1 cellular context compared by ENCODE assay signal in the genomic region with DNA sequence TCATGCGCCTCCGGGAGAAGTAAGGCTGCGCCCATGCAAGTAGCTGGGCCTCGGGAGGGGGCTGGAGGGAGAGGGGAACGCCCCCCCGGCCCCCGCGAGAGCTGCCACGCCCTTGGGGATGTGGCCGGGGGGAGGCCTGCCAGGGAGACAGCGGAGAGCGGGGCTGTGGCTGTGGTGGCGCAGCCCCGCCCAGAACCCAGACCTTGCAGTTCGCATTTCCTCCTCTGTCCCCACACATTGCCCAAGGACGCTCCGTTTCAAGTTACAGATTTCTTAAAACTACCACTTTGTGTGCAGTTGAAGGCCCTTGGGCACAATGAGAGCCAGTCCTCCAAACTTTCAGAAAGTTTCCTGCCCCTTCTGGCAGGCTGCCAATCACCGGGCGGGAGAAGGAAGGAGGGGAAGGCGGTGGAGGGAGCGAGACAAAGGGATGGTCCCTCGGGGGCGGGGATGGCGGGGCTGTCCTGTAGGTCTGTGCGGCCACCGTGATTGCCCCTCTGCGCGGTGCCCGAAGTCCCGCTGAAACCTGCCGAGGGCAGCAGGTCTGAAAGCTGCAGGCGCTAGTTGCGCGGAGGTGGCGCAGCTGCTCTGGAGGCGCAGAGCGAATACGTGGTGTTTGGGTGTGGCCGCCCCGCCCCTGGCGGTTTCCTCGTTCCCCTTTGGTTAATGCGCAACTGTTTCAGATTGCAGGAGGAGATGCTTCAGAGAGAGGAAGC.
TF ChIP-seq lines count a peak whose summit lies in the region.

No MANE protein-coding gene starts in this region.

TF ChIP-seq in K562, 482 proteins besides CTCF, POLR2A, EP300 and RAD21 (continued from another document and continues in another):
- TF ChIP-seq, protein P1, sequence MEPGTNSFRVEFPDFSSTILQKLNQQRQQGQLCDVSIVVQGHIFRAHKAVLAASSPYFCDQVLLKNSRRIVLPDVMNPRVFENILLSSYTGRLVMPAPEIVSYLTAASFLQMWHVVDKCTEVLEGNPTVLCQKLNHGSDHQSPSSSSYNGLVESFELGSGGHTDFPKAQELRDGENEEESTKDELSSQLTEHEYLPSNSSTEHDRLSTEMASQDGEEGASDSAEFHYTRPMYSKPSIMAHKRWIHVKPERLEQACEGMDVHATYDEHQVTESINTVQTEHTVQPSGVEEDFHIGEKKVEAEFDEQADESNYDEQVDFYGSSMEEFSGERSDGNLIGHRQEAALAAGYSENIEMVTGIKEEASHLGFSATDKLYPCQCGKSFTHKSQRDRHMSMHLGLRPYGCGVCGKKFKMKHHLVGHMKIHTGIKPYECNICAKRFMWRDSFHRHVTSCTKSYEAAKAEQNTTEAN (CRISPR knock-in tag; IDR thresholded peaks at IDR 0.05): no peak
- TF ChIP-seq HNRNPH1 (optimal IDR thresholded peaks at IDR 0.05; ENCODE audit: low read depth, low read length) (no peak), RBM15 (IDR thresholded peaks at IDR 0.05; ENCODE audit: insufficient read depth, low read length) (no peak), MYBL2 (IDR thresholded peaks at IDR 0.05; ENCODE audit: low read depth) (peak; percentile 56; the same call in 1 of the 2 replicates), MYBL2 (CRISPR knock-in tag; IDR thresholded peaks at IDR 0.05; ENCODE audit: borderline replicate concordance) (no peak), HIVEP1 (CRISPR knock-in tag; IDR thresholded peaks at IDR 0.05) (no peak), PRPF4 (IDR thresholded peaks at IDR 0.05; ENCODE audit: insufficient read depth, low read depth, low read length, poor library complexity, severe bottlenecking) (peak; percentile 7), ZBTB7A (IDR thresholded peaks at IDR 0.05; ENCODE audit: borderline replicate concordance, control insufficient read depth, low read depth, low read length) (peak; percentile 78; the same call in 1 of the 2 replicates), CXXC5 (CRISPR knock-in tag; IDR thresholded peaks at IDR 0.05) (peak; percentile 79), NELFE (IDR thresholded peaks at IDR 0.05; ENCODE audit: insufficient read depth, insufficient read length) (no peak), MECOM (CRISPR knock-in tag; IDR thresholded peaks at IDR 0.05) (no peak), ZNF507 (tag; conservative IDR thresholded peaks at IDR 0.05) (no peak), ETS2 (tag; IDR thresholded peaks at IDR 0.05; ENCODE audit: borderline replicate concordance, poor library complexity, severe bottlenecking) (no peak), TEAD1 (CRISPR knock-in tag; IDR thresholded peaks at IDR 0.05) (0 out of 4 replicates have a peak, but pooled peaks of 1 of the 2 experiments have one; percentile 13), ZNF785 (CRISPR knock-in tag; IDR thresholded peaks at IDR 0.05) (no peak), RBM34 (IDR thresholded peaks at IDR 0.05; ENCODE audit: borderline replicate concordance, insufficient read depth, low read length) (no peak), KAT8 (IDR thresholded peaks at IDR 0.05; ENCODE audit: low read depth) (no peak), NFXL1 (CRISPR knock-in tag; IDR thresholded peaks at IDR 0.05) (no peak), PTTG1 (tag; IDR thresholded peaks at IDR 0.05; ENCODE audit: low read depth) (no peak), NFYB (IDR thresholded peaks at IDR 0.05; ENCODE audit: extremely low read depth, insufficient read length) (no peak), ESRRA (IDR thresholded peaks at IDR 0.05; ENCODE audit: borderline replicate concordance, low read depth) (no peak; the same call in 1 of the 2 replicates), KAT2B (IDR thresholded peaks at IDR 0.05; ENCODE audit: low read depth, low read length) (no peak), RBM25 (IDR thresholded peaks at IDR 0.05; ENCODE audit: low read depth, low read length, severe bottlenecking) (peak; percentile 76), MYC (IDR thresholded peaks at IDR 0.05; ENCODE audit: low read depth, low read length) (peak; percentile 54; the same call in 1 of the 2 replicates), MYC (CRISPR knock-in tag; IDR thresholded peaks at IDR 0.05; ENCODE audit: borderline replicate concordance, low read depth) (peak; percentile 33; the same call in 1 of the 2 replicates), MTA2 (IDR thresholded peaks at IDR 0.05; ENCODE audit: low read depth) (no peak), KLF10 (CRISPR knock-in tag; IDR thresholded peaks at IDR 0.05) (no peak), ZBTB17 (CRISPR knock-in tag; IDR thresholded peaks at IDR 0.05) (0 out of 2 replicates have a peak, but pooled peaks have one; percentile 38), TAF15 (IDR thresholded peaks at IDR 0.05; ENCODE audit: low read depth, low read length) (peak; percentile 56; the same call in 1 of the 2 replicates)
- TF ChIP-seq, protein P2, sequence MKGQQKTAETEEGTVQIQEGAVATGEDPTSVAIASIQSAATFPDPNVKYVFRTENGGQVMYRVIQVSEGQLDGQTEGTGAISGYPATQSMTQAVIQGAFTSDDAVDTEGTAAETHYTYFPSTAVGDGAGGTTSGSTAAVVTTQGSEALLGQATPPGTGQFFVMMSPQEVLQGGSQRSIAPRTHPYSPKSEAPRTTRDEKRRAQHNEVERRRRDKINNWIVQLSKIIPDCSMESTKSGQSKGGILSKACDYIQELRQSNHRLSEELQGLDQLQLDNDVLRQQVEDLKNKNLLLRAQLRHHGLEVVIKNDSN (CRISPR knock-in tag; IDR thresholded peaks at IDR 0.05): peak; percentile 6; the same call in 1 of the 2 replicates
- TF ChIP-seq, protein P3, sequence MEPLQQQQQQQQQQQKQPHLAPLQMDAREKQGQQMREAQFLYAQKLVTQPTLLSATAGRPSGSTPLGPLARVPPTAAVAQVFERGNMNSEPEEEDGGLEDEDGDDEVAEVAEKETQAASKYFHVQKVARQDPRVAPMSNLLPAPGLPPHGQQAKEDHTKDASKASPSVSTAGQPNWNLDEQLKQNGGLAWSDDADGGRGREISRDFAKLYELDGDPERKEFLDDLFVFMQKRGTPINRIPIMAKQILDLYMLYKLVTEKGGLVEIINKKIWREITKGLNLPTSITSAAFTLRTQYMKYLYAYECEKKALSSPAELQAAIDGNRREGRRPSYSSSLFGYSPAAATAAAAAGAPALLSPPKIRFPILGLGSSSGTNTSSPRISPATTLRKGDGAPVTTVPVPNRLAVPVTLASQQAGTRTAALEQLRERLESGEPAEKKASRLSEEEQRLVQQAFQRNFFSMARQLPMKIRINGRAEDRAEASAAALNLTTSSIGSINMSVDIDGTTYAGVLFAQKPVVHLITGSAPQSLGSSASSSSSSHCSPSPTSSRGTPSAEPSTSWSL (CRISPR knock-in tag; IDR thresholded peaks at IDR 0.05; ENCODE audit: borderline replicate concordance): 0 out of 2 replicates have a peak, but pooled peaks have one; percentile 12
- TF ChIP-seq, protein P4, sequence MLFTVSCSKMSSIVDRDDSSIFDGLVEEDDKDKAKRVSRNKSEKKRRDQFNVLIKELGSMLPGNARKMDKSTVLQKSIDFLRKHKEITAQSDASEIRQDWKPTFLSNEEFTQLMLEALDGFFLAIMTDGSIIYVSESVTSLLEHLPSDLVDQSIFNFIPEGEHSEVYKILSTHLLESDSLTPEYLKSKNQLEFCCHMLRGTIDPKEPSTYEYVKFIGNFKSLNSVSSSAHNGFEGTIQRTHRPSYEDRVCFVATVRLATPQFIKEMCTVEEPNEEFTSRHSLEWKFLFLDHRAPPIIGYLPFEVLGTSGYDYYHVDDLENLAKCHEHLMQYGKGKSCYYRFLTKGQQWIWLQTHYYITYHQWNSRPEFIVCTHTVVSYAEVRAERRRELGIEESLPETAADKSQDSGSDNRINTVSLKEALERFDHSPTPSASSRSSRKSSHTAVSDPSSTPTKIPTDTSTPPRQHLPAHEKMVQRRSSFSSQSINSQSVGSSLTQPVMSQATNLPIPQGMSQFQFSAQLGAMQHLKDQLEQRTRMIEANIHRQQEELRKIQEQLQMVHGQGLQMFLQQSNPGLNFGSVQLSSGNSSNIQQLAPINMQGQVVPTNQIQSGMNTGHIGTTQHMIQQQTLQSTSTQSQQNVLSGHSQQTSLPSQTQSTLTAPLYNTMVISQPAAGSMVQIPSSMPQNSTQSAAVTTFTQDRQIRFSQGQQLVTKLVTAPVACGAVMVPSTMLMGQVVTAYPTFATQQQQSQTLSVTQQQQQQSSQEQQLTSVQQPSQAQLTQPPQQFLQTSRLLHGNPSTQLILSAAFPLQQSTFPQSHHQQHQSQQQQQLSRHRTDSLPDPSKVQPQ (CRISPR knock-in tag; IDR thresholded peaks at IDR 0.05; ENCODE audit: borderline replicate concordance): no peak
- TF ChIP-seq, protein P5, sequence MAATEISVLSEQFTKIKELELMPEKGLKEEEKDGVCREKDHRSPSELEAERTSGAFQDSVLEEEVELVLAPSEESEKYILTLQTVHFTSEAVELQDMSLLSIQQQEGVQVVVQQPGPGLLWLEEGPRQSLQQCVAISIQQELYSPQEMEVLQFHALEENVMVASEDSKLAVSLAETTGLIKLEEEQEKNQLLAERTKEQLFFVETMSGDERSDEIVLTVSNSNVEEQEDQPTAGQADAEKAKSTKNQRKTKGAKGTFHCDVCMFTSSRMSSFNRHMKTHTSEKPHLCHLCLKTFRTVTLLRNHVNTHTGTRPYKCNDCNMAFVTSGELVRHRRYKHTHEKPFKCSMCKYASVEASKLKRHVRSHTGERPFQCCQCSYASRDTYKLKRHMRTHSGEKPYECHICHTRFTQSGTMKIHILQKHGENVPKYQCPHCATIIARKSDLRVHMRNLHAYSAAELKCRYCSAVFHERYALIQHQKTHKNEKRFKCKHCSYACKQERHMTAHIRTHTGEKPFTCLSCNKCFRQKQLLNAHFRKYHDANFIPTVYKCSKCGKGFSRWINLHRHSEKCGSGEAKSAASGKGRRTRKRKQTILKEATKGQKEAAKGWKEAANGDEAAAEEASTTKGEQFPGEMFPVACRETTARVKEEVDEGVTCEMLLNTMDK (IDR thresholded peaks at IDR 0.05; ENCODE audit: borderline replicate concordance, insufficient read depth, low read depth, low read length, poor library complexity, severe bottlenecking): peak; percentile 11
- TF ChIP-seq, protein P6, sequence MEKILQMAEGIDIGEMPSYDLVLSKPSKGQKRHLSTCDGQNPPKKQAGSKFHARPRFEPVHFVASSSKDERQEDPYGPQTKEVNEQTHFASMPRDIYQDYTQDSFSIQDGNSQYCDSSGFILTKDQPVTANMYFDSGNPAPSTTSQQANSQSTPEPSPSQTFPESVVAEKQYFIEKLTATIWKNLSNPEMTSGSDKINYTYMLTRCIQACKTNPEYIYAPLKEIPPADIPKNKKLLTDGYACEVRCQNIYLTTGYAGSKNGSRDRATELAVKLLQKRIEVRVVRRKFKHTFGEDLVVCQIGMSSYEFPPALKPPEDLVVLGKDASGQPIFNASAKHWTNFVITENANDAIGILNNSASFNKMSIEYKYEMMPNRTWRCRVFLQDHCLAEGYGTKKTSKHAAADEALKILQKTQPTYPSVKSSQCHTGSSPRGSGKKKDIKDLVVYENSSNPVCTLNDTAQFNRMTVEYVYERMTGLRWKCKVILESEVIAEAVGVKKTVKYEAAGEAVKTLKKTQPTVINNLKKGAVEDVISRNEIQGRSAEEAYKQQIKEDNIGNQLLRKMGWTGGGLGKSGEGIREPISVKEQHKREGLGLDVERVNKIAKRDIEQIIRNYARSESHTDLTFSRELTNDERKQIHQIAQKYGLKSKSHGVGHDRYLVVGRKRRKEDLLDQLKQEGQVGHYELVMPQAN (IDR thresholded peaks at IDR 0.05; ENCODE audit: borderline replicate concordance): peak; percentile 72; the same call in 1 of the 2 replicates
- TF ChIP-seq, protein P7, sequence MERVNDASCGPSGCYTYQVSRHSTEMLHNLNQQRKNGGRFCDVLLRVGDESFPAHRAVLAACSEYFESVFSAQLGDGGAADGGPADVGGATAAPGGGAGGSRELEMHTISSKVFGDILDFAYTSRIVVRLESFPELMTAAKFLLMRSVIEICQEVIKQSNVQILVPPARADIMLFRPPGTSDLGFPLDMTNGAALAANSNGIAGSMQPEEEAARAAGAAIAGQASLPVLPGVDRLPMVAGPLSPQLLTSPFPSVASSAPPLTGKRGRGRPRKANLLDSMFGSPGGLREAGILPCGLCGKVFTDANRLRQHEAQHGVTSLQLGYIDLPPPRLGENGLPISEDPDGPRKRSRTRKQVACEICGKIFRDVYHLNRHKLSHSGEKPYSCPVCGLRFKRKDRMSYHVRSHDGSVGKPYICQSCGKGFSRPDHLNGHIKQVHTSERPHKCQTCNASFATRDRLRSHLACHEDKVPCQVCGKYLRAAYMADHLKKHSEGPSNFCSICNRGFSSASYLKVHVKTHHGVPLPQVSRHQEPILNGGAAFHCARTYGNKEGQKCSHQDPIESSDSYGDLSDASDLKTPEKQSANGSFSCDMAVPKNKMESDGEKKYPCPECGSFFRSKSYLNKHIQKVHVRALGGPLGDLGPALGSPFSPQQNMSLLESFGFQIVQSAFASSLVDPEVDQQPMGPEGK (CRISPR knock-in tag; IDR thresholded peaks at IDR 0.05; ENCODE audit: borderline replicate concordance): no peak
- TF ChIP-seq, protein P8, sequence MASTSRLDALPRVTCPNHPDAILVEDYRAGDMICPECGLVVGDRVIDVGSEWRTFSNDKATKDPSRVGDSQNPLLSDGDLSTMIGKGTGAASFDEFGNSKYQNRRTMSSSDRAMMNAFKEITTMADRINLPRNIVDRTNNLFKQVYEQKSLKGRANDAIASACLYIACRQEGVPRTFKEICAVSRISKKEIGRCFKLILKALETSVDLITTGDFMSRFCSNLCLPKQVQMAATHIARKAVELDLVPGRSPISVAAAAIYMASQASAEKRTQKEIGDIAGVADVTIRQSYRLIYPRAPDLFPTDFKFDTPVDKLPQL (IDR thresholded peaks at IDR 0.05; ENCODE audit: extremely low read depth, insufficient read length): peak; percentile 51
- TF ChIP-seq, protein P9, sequence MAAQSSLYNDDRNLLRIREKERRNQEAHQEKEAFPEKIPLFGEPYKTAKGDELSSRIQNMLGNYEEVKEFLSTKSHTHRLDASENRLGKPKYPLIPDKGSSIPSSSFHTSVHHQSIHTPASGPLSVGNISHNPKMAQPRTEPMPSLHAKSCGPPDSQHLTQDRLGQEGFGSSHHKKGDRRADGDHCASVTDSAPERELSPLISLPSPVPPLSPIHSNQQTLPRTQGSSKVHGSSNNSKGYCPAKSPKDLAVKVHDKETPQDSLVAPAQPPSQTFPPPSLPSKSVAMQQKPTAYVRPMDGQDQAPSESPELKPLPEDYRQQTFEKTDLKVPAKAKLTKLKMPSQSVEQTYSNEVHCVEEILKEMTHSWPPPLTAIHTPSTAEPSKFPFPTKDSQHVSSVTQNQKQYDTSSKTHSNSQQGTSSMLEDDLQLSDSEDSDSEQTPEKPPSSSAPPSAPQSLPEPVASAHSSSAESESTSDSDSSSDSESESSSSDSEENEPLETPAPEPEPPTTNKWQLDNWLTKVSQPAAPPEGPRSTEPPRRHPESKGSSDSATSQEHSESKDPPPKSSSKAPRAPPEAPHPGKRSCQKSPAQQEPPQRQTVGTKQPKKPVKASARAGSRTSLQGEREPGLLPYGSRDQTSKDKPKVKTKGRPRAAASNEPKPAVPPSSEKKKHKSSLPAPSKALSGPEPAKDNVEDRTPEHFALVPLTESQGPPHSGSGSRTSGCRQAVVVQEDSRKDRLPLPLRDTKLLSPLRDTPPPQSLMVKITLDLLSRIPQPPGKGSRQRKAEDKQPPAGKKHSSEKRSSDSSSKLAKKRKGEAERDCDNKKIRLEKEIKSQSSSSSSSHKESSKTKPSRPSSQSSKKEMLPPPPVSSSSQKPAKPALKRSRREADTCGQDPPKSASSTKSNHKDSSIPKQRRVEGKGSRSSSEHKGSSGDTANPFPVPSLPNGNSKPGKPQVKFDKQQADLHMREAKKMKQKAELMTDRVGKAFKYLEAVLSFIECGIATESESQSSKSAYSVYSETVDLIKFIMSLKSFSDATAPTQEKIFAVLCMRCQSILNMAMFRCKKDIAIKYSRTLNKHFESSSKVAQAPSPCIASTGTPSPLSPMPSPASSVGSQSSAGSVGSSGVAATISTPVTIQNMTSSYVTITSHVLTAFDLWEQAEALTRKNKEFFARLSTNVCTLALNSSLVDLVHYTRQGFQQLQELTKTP (IDR thresholded peaks at IDR 0.05; ENCODE audit: low read depth in 1 of 2, partially characterized antibody in 2 of 2): peak in 1 of 2 experiments; percentile 47
